8 cellular contexts compared by ENCODE assay signal in genomic region chr16:56425439-56425832, GRCh38. TPM values are rescaled to one million over a fixed set of nuclear protein-coding genes. Genes with fewer than 3 reads are reported as not detected.
A peak's percentile ranks its signal among the peaks of the same experiment; 100 is the strongest.
DNase-seq lines count a peak whose midpoint lies in the region; ATAC-seq and TF ChIP-seq lines count a peak whose summit lies in the region.

AMFR (minus strand) TSS chr16:56425545; CDS start chr16:56425327, 218 bp downstream.

- peak within 1 kb of the TSS; percentile 92 for H3K4me3 Mint-ChIP-seq in activated CD8-positive, alpha-beta T cell treated with anti-CD3 and anti-CD28 coated beads for 36 hours
- peak within 1 kb of the TSS; percentile 90 to 94 for H3K4me3 Mint-ChIP-seq in effector memory CD8-positive, alpha-beta T cell
- H3K4me3 Mint-ChIP-seq in memory B cell, result peak within 1 kb of the TSS; percentile 99

- H3K27ac ChIP-seq in AG04450 (ENCODE audit: low read depth, low read length), result no peak within 1 kb of the TSS

- no peaks in the 10 kb centered on the region for H3K9me3 ChIP-seq in AG04450 (ENCODE audit: control insufficient read depth, insufficient read depth, low read length)

- no peaks in the 10 kb centered on the region for H3K9me3 Mint-ChIP-seq in activated CD8-positive, alpha-beta T cell treated with anti-CD3 and anti-CD28 coated beads for 36 hours
- H3K9me3 Mint-ChIP-seq in effector memory CD8-positive, alpha-beta T cell, result no peaks in the 10 kb centered on the region
- no peaks in the 10 kb centered on the region for H3K9me3 Mint-ChIP-seq in memory B cell

- H3K36me3 Mint-ChIP-seq in activated CD8-positive, alpha-beta T cell treated with anti-CD3 and anti-CD28 coated beads for 36 hours (ENCODE audit: low read depth), result peaks cover 3% of the 10 kb centered on the region
- peaks cover 12% of the 10 kb centered on the region for H3K36me3 Mint-ChIP-seq in effector memory CD8-positive, alpha-beta T cell (ENCODE audit: insufficient read depth)
- H3K36me3 Mint-ChIP-seq in memory B cell, result peaks cover under 1% of the 10 kb centered on the region

- ATAC-seq in GM18502 (IDR thresholded peaks at IDR 0.05; ENCODE audit: poor library complexity, unreplicated experiment) (peak; percentile 81), HG02943 (IDR thresholded peaks at IDR 0.05; ENCODE audit: low read depth, unreplicated experiment) (peak; percentile 75), memory B cell (ENCODE audit: low read depth) (peak; percentile 82)
- ATAC-seq in activated CD8-positive, alpha-beta T cell treated with anti-CD3 and anti-CD28 coated beads for 36 hours, result peak; percentile 98
- ATAC-seq in effector memory CD8-positive, alpha-beta T cell (replicated peaks), result peak; percentile 92

- DNase-seq in AG04450 (ENCODE audit: low read depth, low spot score), result peak; percentile 36
- peak; percentile 21 for DNase-seq in NCI-H2227 treated with DMSO at 0.1 percent for 48 hours (lab: John Stamatoyannopoulos, UW)
- peak; percentile 61 for DNase-seq in activated CD8-positive, alpha-beta T cell treated with anti-CD3 and anti-CD28 coated beads for 36 hours
- peak; percentile 59 to 73 (median 61) for DNase-seq in effector memory CD8-positive, alpha-beta T cell
- peak; percentile 73 to 78 for DNase-seq in memory B cell (ENCODE audit: low spot score in 2 of 2)
- peak; percentile 32 to 56 (median 37) for DNase-seq in stimulated activated CD4-positive, alpha-beta T cell treated with anti-CD3 and anti-CD28 coated beads, TNF-alpha, amount 100 ng/mL, for 48 hours (ENCODE audit: low read depth in 3 of 3)

- intact Hi-C loops in activated CD8-positive, alpha-beta T cell treated with anti-CD3 and anti-CD28 coated beads for 36 hours (cut with micrococcal nuclease), result no loop called here

- no peak; the same call in 1 of the 2 replicates for TF ChIP-seq CTCF in AG04450 (IDR thresholded peaks at IDR 0.05; ENCODE audit: low read depth, low read length)
- TF ChIP-seq CTCF in activated CD8-positive, alpha-beta T cell treated with anti-CD3 and anti-CD28 coated beads for 36 hours (IDR thresholded peaks at IDR 0.05), result peak; percentile 58

- H3K27me3 ChIP-seq in AG04450 (ENCODE audit: control insufficient read depth, insufficient read depth, low read length), result no peaks in the 10 kb centered on the region

- POLR2A ChIA-PET in AG04450 (lab: Yijun Ruan, JAX), result no interaction called here
- POLR2A ChIA-PET in activated CD8-positive, alpha-beta T cell treated with anti-CD3 and anti-CD28 coated beads for 36 hours (lab: Charles Lee), result no interaction called here

- H3K27ac Mint-ChIP-seq in activated CD8-positive, alpha-beta T cell treated with anti-CD3 and anti-CD28 coated beads for 36 hours, result peak within 1 kb of the TSS; percentile 67
- H3K27ac Mint-ChIP-seq in effector memory CD8-positive, alpha-beta T cell, result peak within 1 kb of the TSS; percentile 84 to 94
- H3K27ac Mint-ChIP-seq in memory B cell, result peak within 1 kb of the TSS; percentile 96

- no peaks in the 10 kb centered on the region for H3K27me3 Mint-ChIP-seq in activated CD8-positive, alpha-beta T cell treated with anti-CD3 and anti-CD28 coated beads for 36 hours
- no peaks in the 10 kb centered on the region for H3K27me3 Mint-ChIP-seq in effector memory CD8-positive, alpha-beta T cell
- H3K27me3 Mint-ChIP-seq in memory B cell, result no peaks in the 10 kb centered on the region

- H3K4me1 Mint-ChIP-seq in activated CD8-positive, alpha-beta T cell treated with anti-CD3 and anti-CD28 coated beads for 36 hours (ENCODE audit: low read depth), result peaks cover 39% of the 10 kb centered on the region
- peaks cover 29 to 37% of the 10 kb centered on the region in 2 donors for H3K4me1 Mint-ChIP-seq in effector memory CD8-positive, alpha-beta T cell (ENCODE audit: low read depth in 2 of 2)
- H3K4me1 Mint-ChIP-seq in memory B cell, result peaks cover 28% of the 10 kb centered on the region

- H3K4me3 ChIP-seq in AG04450 (ENCODE audit: low read depth, low read length), result peak within 1 kb of the TSS; percentile 76

- CTCF ChIA-PET in AG04450 (lab: Charles Lee), result interaction anchor here (1.6 kb wide), 1 partner anchor 16 kb away, joined by 5 read pairs; no protein-coding TSS in a partner anchor
- CTCF ChIA-PET in activated CD8-positive, alpha-beta T cell treated with anti-CD3 and anti-CD28 coated beads for 36 hours (lab: Charles Lee), result interaction anchor here (0.7 kb wide), 1 partner anchor 759 kb away, joined by 4 read pairs; no protein-coding TSS in a partner anchor

RNA-seq across cellular contexts. Expression of gene AMFR, which starts in this region (rescaled TPM):
- polyA plus RNA-seq in AG04450 (2011; rRNA removed), result 77.9 and 80.4 TPM in 2 replicates
- 320 and 427 TPM in 2 replicates for polyA minus RNA-seq in AG04450 (2011; rRNA and poly(A)+ RNA removed)
- total RNA-seq in activated CD8-positive, alpha-beta T cell treated with anti-CD3 and anti-CD28 coated beads for 36 hours, result 10 to 100 TPM; 35.9 to 41.6 TPM

Comparison
In these comparisons a context has a peak if more than half of its experiments do, and no peak if none do; other contexts are left out.
1. DNase-seq: peak in every context shown above with its lines; median percentile 76 in memory B cell; 61 in activated CD8-positive, alpha-beta T cell treated with anti-CD3 and anti-CD28 coated beads for 36 hours; 61 in effector memory CD8-positive, alpha-beta T cell; 37 in stimulated activated CD4-positive, alpha-beta T cell treated with anti-CD3 and anti-CD28 coated beads, TNF-alpha, amount 100 ng/mL, for 48 hours; 36 in AG04450; 21 in NCI-H2227 treated with DMSO at 0.1 percent for 48 hours.